8 cellular contexts compared by ENCODE assay signal in the genomic region with DNA sequence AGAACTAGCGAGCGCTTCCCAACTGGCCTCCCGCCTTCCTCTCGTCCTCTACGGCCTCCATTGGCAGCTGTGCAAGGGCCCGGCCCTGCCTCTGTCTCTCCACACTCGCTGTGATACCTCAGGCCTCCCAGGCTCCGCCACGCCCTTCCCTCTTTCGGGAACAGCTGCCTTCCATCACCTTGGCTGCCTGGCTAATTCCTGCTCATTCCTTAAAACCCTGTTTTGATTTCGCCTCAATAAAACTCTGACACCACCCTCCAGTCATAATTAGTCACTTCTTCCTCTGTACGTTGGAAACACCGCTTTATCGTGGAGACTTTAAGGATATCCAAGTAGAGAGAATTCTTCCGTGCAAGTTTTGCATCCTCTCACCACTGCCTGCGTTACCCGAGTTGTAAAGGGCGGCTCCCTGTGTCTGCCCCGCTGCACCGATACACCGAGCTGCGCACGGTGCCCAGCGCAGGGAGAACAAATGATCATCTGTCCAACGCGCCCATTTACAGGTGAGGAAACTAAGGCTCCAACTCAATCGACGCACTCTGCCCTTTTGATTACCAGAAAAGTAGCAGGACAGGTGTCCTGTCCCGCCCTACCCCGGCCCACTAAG.
DNase-seq lines count a peak whose midpoint lies in the region; ATAC-seq and TF ChIP-seq lines count a peak whose summit lies in the region.

No MANE protein-coding gene starts in this region.

- POLR2A ChIA-PET in A673 (lab: Charles Lee; ENCODE audit: low non-redundant PET), result no interaction called here
- POLR2A ChIA-PET in OCI-LY7 (lab: Charles Lee), result no interaction called here

- no peaks in the 10 kb centered on the region for H3K27me3 ChIP-seq in A673 (replicated peaks; ENCODE audit: insufficient read depth, low read depth, low read length, poor library complexity)
- H3K27me3 ChIP-seq in endodermal cell (ENCODE audit: control insufficient read depth, insufficient read depth, low read length, poor library complexity, severe bottlenecking), result peaks cover 27% of the 10 kb centered on the region
- H3K27me3 ChIP-seq in prostate gland (replicated peaks; ENCODE audit: insufficient read depth), result no peaks in the 10 kb centered on the region

- DNase-seq in A673 (ENCODE audit: low spot score) (no peak), OCI-LY7 (ENCODE audit: low spot score) (no peak), endodermal cell (peak; percentile 78), prostate gland (ENCODE audit: low spot score) (no peak), NCI-H128 (lab: John Stamatoyannopoulos, UW; ENCODE audit: unreplicated experiment) (no peak), posterior vena cava (ENCODE audit: low spot score) (no peak)
- DNase-seq in stimulated activated CD8-positive, alpha-beta memory T cell treated with anti-CD3 and anti-CD28 coated beads, Interleukin-4, amount 100 ng/mL, for 48 hours, result no peak

- no peaks in the 10 kb centered on the region for H3K9me3 Mint-ChIP-seq in endodermal cell

- H2AFZ ChIP-seq in OCI-LY7 (ENCODE audit: low read length), result no peak overlapping the region

- 0 out of 2 replicates have a peak, but pooled peaks cover 6% of the 10 kb centered on the region for H4K20me1 ChIP-seq in OCI-LY7 (ENCODE audit: insufficient read depth, low read length)

- no peaks in the 10 kb centered on the region for H3K36me3 ChIP-seq in A673 (ENCODE audit: insufficient read depth, low read length, poor library complexity, severe bottlenecking)
- H3K36me3 ChIP-seq in OCI-LY7 (ENCODE audit: insufficient read depth, low read length), result peaks cover 4% of the 10 kb centered on the region; the same call in 1 of the 2 replicates
- no peaks in the 10 kb centered on the region for H3K36me3 ChIP-seq in endodermal cell (ENCODE audit: control insufficient read depth, insufficient read depth, low read length)
- H3K36me3 ChIP-seq in prostate gland, result no peaks in the 10 kb centered on the region

- no peaks in the 10 kb centered on the region for H3K9me3 ChIP-seq in A673 (ENCODE audit: low read depth, low read length, poor library complexity, severe bottlenecking)
- H3K9me3 ChIP-seq in OCI-LY7 (ENCODE audit: low read length), result no peaks in the 10 kb centered on the region
- H3K9me3 ChIP-seq in endodermal cell (ENCODE audit: control insufficient read depth, low read length), result no peaks in the 10 kb centered on the region
- H3K9me3 ChIP-seq in prostate gland, result no peaks in the 10 kb centered on the region

- peak overlapping the region; percentile 54 for H3K4me2 ChIP-seq in OCI-LY7 (ENCODE audit: low read length)

- TF ChIP-seq CTCF in A673 (conservative IDR thresholded peaks at IDR 0.05; ENCODE audit: low read depth, low read length) (no peak), OCI-LY7 (conservative IDR thresholded peaks at IDR 0.05; ENCODE audit: low read length) (no peak), endodermal cell (conservative IDR thresholded peaks at IDR 0.05) (no peak), prostate gland (IDR thresholded peaks at IDR 0.05) (no peak)

- no peak for TF ChIP-seq POLR2A in prostate gland (IDR thresholded peaks at IDR 0.05)

- H3K4me3 Mint-ChIP-seq in endodermal cell, result peak overlapping the region; percentile 78

- H3K27ac Mint-ChIP-seq in endodermal cell, result no peak overlapping the region

- H3K4me1 Mint-ChIP-seq in endodermal cell, result peaks cover 26% of the 10 kb centered on the region

- 29 to 32% methylated on average over 20 to 30 of the region's 30 CpGs for WGBS in endodermal cell (ENCODE audit: insufficient coverage in 1 of 2, insufficient read length in 1 of 2), 2 experiments
- 36% methylated on average over 28 of the region's 30 CpGs for WGBS in prostate gland

- no peak overlapping the region for H3K9ac ChIP-seq in endodermal cell (ENCODE audit: extremely low read depth, low read length, poor library complexity, severe bottlenecking)

- H3K27ac ChIP-seq in A673 (ENCODE audit: low read depth, low read length, poor library complexity, severe bottlenecking) (no peak overlapping the region), OCI-LY7 (ENCODE audit: low read depth, low read length, poor library complexity, severe bottlenecking) (no peak overlapping the region), endodermal cell (ENCODE audit: low read depth, low read length) (no peak overlapping the region), prostate gland (no peak overlapping the region)

- ATAC-seq in GM19324 (IDR thresholded peaks at IDR 0.05; ENCODE audit: low FRiP score, unreplicated experiment), result peak; percentile 12

- BruUV-seq in A673 (replicated peaks; lab: Mats Ljungman, UMichigan) (no TSS peak), OCI-LY7 (replicated peaks; lab: Mats Ljungman, UMichigan) (no TSS peak)

- H3K4me1 ChIP-seq in A673 (ENCODE audit: insufficient read depth, low read length, poor library complexity, severe bottlenecking) (peaks cover 5% of the 10 kb centered on the region), OCI-LY7 (ENCODE audit: insufficient read depth, low read length, poor library complexity, severe bottlenecking) (peaks cover 22% of the 10 kb centered on the region), endodermal cell (ENCODE audit: control insufficient read depth, insufficient read depth, low read length) (no peaks in the 10 kb centered on the region), prostate gland (replicated peaks) (peaks cover 5% of the 10 kb centered on the region)

- intact Hi-C loops in A673 (cut with micrococcal nuclease; ENCODE audit: unreplicated experiment), result no loop called here
- intact Hi-C loops in OCI-LY7 (cut with micrococcal nuclease; ENCODE audit: unreplicated experiment), result loop anchor here (2.0 to 5.0 kb wide), 2 partner anchors 42 to 212 kb away; no protein-coding TSS in a partner anchor
- intact Hi-C loops in prostate gland (cut with DNase I), result no loop called here
- intact Hi-C loops in posterior vena cava (cut with DNase I), result loop anchor here in 1 of 2 donors (5.0 kb wide), 1 partner anchor 37 kb away; a partner anchor contains a TSS

- CTCF ChIA-PET in A673 (lab: Charles Lee), result no interaction called here
- CTCF ChIA-PET in OCI-LY7 (lab: Charles Lee; ENCODE audit: unreplicated experiment), result no interaction called here

- peaks cover 20% of the 10 kb centered on the region; the same call in 1 of the 2 replicates for H3K79me2 ChIP-seq in OCI-LY7 (ENCODE audit: insufficient read depth, low read depth, low read length)

- peaks cover 36% of the 10 kb centered on the region for H3K27me3 Mint-ChIP-seq in endodermal cell (ENCODE audit: insufficient read depth)

- no peaks in the 10 kb centered on the region for H3K9me2 ChIP-seq in OCI-LY7 (ENCODE audit: insufficient read depth, low read length)

- H3K36me3 Mint-ChIP-seq in endodermal cell (ENCODE audit: low read depth), result peaks cover 5% of the 10 kb centered on the region

- H3K4me3 ChIP-seq in A673 (ENCODE audit: low read depth, low read length, poor library complexity, severe bottlenecking) (peak overlapping the region; percentile 44), OCI-LY7 (ENCODE audit: low read depth, low read length, poor library complexity, severe bottlenecking) (peak overlapping the region; percentile 35), endodermal cell (ENCODE audit: low read length) (peak overlapping the region; percentile 56), prostate gland (peak overlapping the region; percentile 54 to 78)
